Comparison of ENCODE assay signal across 17 cellular contexts in the genomic region with DNA sequence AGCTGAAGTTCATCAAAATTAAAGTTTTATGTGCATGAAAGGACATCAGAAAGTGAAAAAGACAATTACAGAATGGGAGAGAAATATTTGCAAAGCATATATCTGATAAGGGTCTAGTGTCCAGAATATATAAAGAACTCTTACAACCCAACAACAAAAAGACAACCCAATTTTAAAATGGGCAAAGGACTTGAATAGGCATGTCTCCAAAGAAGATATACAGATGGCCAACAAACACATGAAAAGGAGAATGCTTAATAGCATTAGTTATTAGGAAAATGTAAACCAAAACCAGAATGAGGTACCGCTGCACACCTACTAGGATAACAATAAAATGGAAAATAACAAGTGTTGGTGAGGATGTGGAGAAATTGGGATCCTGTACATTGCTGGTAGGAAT.
"Had no signal": no experiment of that assay in that cellular context is flagged by ENCODE, and none has a peak within 500 bp of the region (broad histone marks: within the 10 kb centered on the region; RNA-seq: fewer than 3 reads in every experiment).

No MANE protein-coding gene starts in this region.

- DNase-seq: hypothalamus; left ventricle myocardium inferior; mesendoderm; naive B cell; nephron progenitor cell; ovary; right lobe of liver; stimulated activated CD4-positive, alpha-beta T cell treated with anti-CD3 and anti-CD28 coated beads, Interleukin-1b, Interleukin-23, amount 100 ng/mL, for 48 hours; stimulated activated CD4-positive, alpha-beta T cell treated with anti-CD3 and anti-CD28 coated beads, Interleukin-2, amount 100 ng/mL, for 48 hours; stimulated activated CD4-positive, alpha-beta T cell treated with anti-CD3 and anti-CD28 coated beads, Interleukin-4, amount 100 ng/mL, for 4 hours; stimulated activated naive CD4-positive, alpha-beta T cell treated with Interleukin-2 at 50 U/mL for 16 hours; stimulated activated naive CD8-positive, alpha-beta T cell treated with anti-CD3 and anti-CD28 coated beads, Interleukin-15, amount 100 ng/mL, for 72 hours; substantia nigra; upper lobe of left lung had no signal

- H3K27ac Mint-ChIP-seq: mesothelial cell of epicardium; nephron progenitor cell; progenitor cell of endocrine pancreas; stimulated activated naive CD8-positive, alpha-beta T cell treated with anti-CD3 and anti-CD28 coated beads, Interleukin-15, amount 100 ng/mL, for 72 hours had no signal

- H3K9me3 Mint-ChIP-seq: naive B cell; stimulated activated memory B cell treated with anti-CD40 and anti-IgM and Interleukin-4, amounts not matched to agents 10 μg/mL and 1 μg/mL and 100 μg/mL, for 72 hours; stimulated activated naive CD8-positive, alpha-beta T cell treated with anti-CD3 and anti-CD28 coated beads, Interleukin-15, amount 100 ng/mL, for 72 hours had no signal

- H3K27me3 Mint-ChIP-seq: stimulated activated memory B cell treated with anti-CD40 and anti-IgM and Interleukin-4, amounts not matched to agents 10 μg/mL and 1 μg/mL and 100 μg/mL, for 72 hours had no signal

- H3K36me3 Mint-ChIP-seq: mesothelial cell of epicardium; naive B cell; stimulated activated memory B cell treated with anti-CD40 and anti-IgM and Interleukin-4, amounts not matched to agents 10 μg/mL and 1 μg/mL and 100 μg/mL, for 72 hours had no signal

- ATAC-seq: right lobe of liver; stimulated activated memory B cell treated with anti-CD40 and anti-IgM and Interleukin-4, amounts not matched to agents 10 μg/mL and 1 μg/mL and 100 μg/mL, for 72 hours; stimulated activated naive CD8-positive, alpha-beta T cell treated with anti-CD3 and anti-CD28 coated beads, Interleukin-15, amount 100 ng/mL, for 72 hours had no signal
